ENCODE assay signal across 8 cellular contexts in genomic region chr19:3499738-3500428, GRCh38. TPM values are rescaled to one million over a fixed set of nuclear protein-coding genes. Genes with fewer than 3 reads are reported as not detected.
DNase-seq lines count a peak whose midpoint lies in the region; ATAC-seq and TF ChIP-seq lines count a peak whose summit lies in the region.

No MANE protein-coding gene starts in this region.

- no peaks in the 10 kb centered on the region for H4K20me1 ChIP-seq in mammary epithelial cell (ENCODE audit: insufficient read depth, low read length)

- TF ChIP-seq CTCF in C4-2B (conservative IDR thresholded peaks at IDR 0.05) (no peak), mammary epithelial cell (conservative IDR thresholded peaks at IDR 0.05 in 1 of 2, IDR thresholded peaks at IDR 0.05 in 1 of 2; ENCODE audit: extremely low read depth in 1 of 2, insufficient read depth in 1 of 2, low read depth in 1 of 2, low read length in 2 of 2) (no peak)

- 17% methylated on average over 15 of the region's 18 CpGs for WGBS in mammary epithelial cell (ENCODE audit: low coverage, missing lambda C conversion rate)
- 9 to 11% methylated on average over 11 to 13 of the region's 18 CpGs for WGBS in mesodermal cell (ENCODE audit: insufficient coverage in 2 of 2), 2 experiments

- in situ Hi-C loops in mammary epithelial cell (cut with MboI; ENCODE audit: low sequenced_read_pairs in 2 of 2), result loop anchor here in 1 of 2 donors (25.0 kb wide), 1 partner anchor 538 kb away; no protein-coding TSS in a partner anchor

- intact Hi-C loops in mammary epithelial cell (cut with micrococcal nuclease), result no loop called here

- peaks cover 9% of the 10 kb centered on the region for H3K4me1 ChIP-seq in mammary epithelial cell (ENCODE audit: insufficient read depth, low read length)
- peaks cover 5% of the 10 kb centered on the region for H3K4me1 ChIP-seq in mesodermal cell (ENCODE audit: control insufficient read depth, insufficient read depth, low read length, poor library complexity, severe bottlenecking)

- ATAC-seq in HG03378 (IDR thresholded peaks at IDR 0.05; ENCODE audit: unreplicated experiment) (peak; percentile 12), HG03354 (IDR thresholded peaks at IDR 0.05; ENCODE audit: poor library complexity, severe bottlenecking, unreplicated experiment) (no peak)

- H3K36me3 ChIP-seq in mammary epithelial cell (ENCODE audit: insufficient read depth, low read length) (no peaks in the 10 kb centered on the region), mesodermal cell (ENCODE audit: control insufficient read depth, insufficient read depth, low read length) (peaks cover 36% of the 10 kb centered on the region)

- H3K79me2 ChIP-seq in mammary epithelial cell (ENCODE audit: insufficient read depth, low read length), result peaks cover 38% of the 10 kb centered on the region

- BruUV-seq in mammary epithelial cell (replicated peaks; lab: Mats Ljungman, UMichigan), result TSS peak; percentile 52

- peak; percentile 35 for DNase-seq in mammary epithelial cell
- no peak for DNase-seq in H4 (ENCODE audit: low spot score)
- no peak for DNase-seq in activated CD8-positive, alpha-beta memory T cell treated with anti-CD3 and anti-CD28 coated beads, Interleukin-2, amount 50 U/mL, for 48 hours
- DNase-seq in activated gamma-delta T cell (lab: John Stamatoyannopoulos, UW), result no peak

- dilution Hi-C loops in mammary epithelial cell (cut with HindIII; ENCODE audit: low sequenced_read_pairs), result no loop called here

- H3K4me3 ChIP-seq in mammary epithelial cell (replicated peaks in 1 of 3; ENCODE audit: insufficient read depth in 1 of 3, low read depth in 2 of 3, low read length in 3 of 3), result peak overlapping the region; percentile 76 to 100 (median 97)
- H3K4me3 ChIP-seq in mesodermal cell (ENCODE audit: extremely low read depth, insufficient read depth, low read length, poor library complexity, severe bottlenecking), result peak overlapping the region; percentile 92

- peak overlapping the region; percentile 95 for H3K9ac ChIP-seq in mammary epithelial cell (ENCODE audit: insufficient read depth, low read length)

- H3K9me3 ChIP-seq in mammary epithelial cell (replicated peaks; ENCODE audit: insufficient read depth, low read length) (no peaks in the 10 kb centered on the region), mesodermal cell (ENCODE audit: control insufficient read depth, low read length) (no peaks in the 10 kb centered on the region)

- H2AFZ ChIP-seq in mammary epithelial cell (ENCODE audit: low read depth, low read length), result peak overlapping the region; percentile 94

- H3K27me3 ChIP-seq in mammary epithelial cell (ENCODE audit: insufficient read depth, low read length), result no peaks in the 10 kb centered on the region

- H3K27ac ChIP-seq in C4-2B, result peak overlapping the region; percentile 95
- H3K27ac ChIP-seq in mammary epithelial cell (ENCODE audit: insufficient read depth, low read depth, low read length), result peak overlapping the region; percentile 92
- peak overlapping the region; percentile 98 for H3K27ac ChIP-seq in mesodermal cell (ENCODE audit: low read depth, low read length, severe bottlenecking)

- peak overlapping the region; percentile 86 for H3K4me2 ChIP-seq in mammary epithelial cell (ENCODE audit: insufficient read depth, low read depth, low read length)

- CTCF ChIA-PET in mammary epithelial cell (lab: Charles Lee; ENCODE audit: low non-redundant PET), result no interaction called here

RNA-seq across cellular contexts. Expression of gene DOHH, which starts 0.6 kb away (rescaled TPM):
- total RNA-seq in mammary epithelial cell, result 10 to 100 TPM; 11.7 to 14.7 TPM
- 11.0 TPM for polyA plus RNA-seq in mammary epithelial cell
- 3.4 TPM for polyA minus RNA-seq in mammary epithelial cell
- 8.4 TPM for polyA plus RNA-seq in mesodermal cell (2013, experiment 1 of 2)
- polyA plus RNA-seq in mesodermal cell (2013, experiment 2 of 2), result 6.6 TPM
- total RNA-seq in H4 (2014; rRNA removed; shearing (Covaris generic)), result 6.9 and 11.0 TPM in 2 replicates

RNA-seq across cellular contexts. Expression of gene FZR1, which starts 6.2 kb away (rescaled TPM):
- total RNA-seq in mammary epithelial cell, result 10 to 100 TPM; 49.8 to 55.0 TPM
- polyA plus RNA-seq in mammary epithelial cell, result 35.3 TPM
- polyA minus RNA-seq in mammary epithelial cell, result 46.5 TPM
- 44.8 TPM for polyA plus RNA-seq in mesodermal cell (2013, experiment 1 of 2)
- 37.7 TPM for polyA plus RNA-seq in mesodermal cell (2013, experiment 2 of 2)
- total RNA-seq in H4 (2014; rRNA removed; shearing (Covaris generic)), result 20.0 and 24.3 TPM in 2 replicates

RNA-seq across cellular contexts. Expression of gene SMIM44, which starts 16.6 kb away (rescaled TPM):
- total RNA-seq in mammary epithelial cell, result 1 to 10 TPM in 1 of 2 donors, not detected in 1; 2.7 TPM
- not detected for polyA plus RNA-seq in mammary epithelial cell
- not detected for polyA minus RNA-seq in mammary epithelial cell
- not detected for polyA plus RNA-seq in mesodermal cell (2013, experiment 1 of 2)
- not detected for polyA plus RNA-seq in mesodermal cell (2013, experiment 2 of 2)
- not detected in 2 replicates for total RNA-seq in H4 (2014; rRNA removed; shearing (Covaris generic))

RNA-seq across cellular contexts. Expression of gene SMIM24, which starts 19.6 kb away (rescaled TPM):
- total RNA-seq in mammary epithelial cell, result 1 to 10 TPM in 1 of 2 donors, not detected in 1; 2.7 TPM
- polyA plus RNA-seq in mammary epithelial cell, result 0.90 TPM
- not detected for polyA minus RNA-seq in mammary epithelial cell
- 1.5 TPM for polyA plus RNA-seq in mesodermal cell (2013, experiment 1 of 2)
- polyA plus RNA-seq in mesodermal cell (2013, experiment 2 of 2), result 0.81 TPM
- not detected in 2 replicates for total RNA-seq in H4 (2014; rRNA removed; shearing (Covaris generic))

RNA-seq across cellular contexts. Expression of gene TEKTIP1, which starts 39.1 kb away (rescaled TPM):
- 1 to 10 TPM in 1 of 2 donors, not detected in 1; 1.9 TPM for total RNA-seq in mammary epithelial cell
- not detected for polyA plus RNA-seq in mammary epithelial cell
- not detected for polyA minus RNA-seq in mammary epithelial cell
- polyA plus RNA-seq in mesodermal cell (2013, experiment 1 of 2), result not detected
- 1.2 TPM for polyA plus RNA-seq in mesodermal cell (2013, experiment 2 of 2)
- total RNA-seq in H4 (2014; rRNA removed; shearing (Covaris generic)), result not detected in 2 replicates
